Comparison of ENCODE assay signal across 12 cellular contexts in genomic region chr10:127278001-127278400, GRCh38.
A peak's percentile ranks its signal among the peaks of the same experiment; 100 is the strongest.
DNase-seq lines count a peak whose midpoint lies in the region; ATAC-seq and TF ChIP-seq lines count a peak whose summit lies in the region.
"Had no signal": no experiment of that assay in that cellular context is flagged by ENCODE, and none has a peak within 500 bp of the region (broad histone marks: within the 10 kb centered on the region; RNA-seq: fewer than 3 reads in every experiment).

No MANE protein-coding gene starts in this region.

- H2AFZ ChIP-seq in mesenchymal stem cell (ENCODE audit: low read depth, low read length): no peak overlapping the region

- no peak overlapping the region for H2BK12ac ChIP-seq in mesenchymal stem cell (ENCODE audit: low read length in 2 of 2)

- no peak overlapping the region for H3K9ac ChIP-seq in mesenchymal stem cell (ENCODE audit: low read length)

- no peak overlapping the region for H2BK15ac ChIP-seq in mesenchymal stem cell (ENCODE audit: low read depth, poor library complexity, severe bottlenecking)

- no peak for TF ChIP-seq POLR2A in transverse colon (IDR thresholded peaks at IDR 0.05)

- H3K4me1 Mint-ChIP-seq in activated T-helper 1 cell treated with anti-CD3 and anti-CD28 coated beads, Interleukin-12 subunit alpha, Interleukin-12 subunit beta, Interleukin-2, Interleukin-4 antibody, amounts not matched to agents 30 ng/mL and 10 ng/mL and 1 ng/mL, durations not matched to agents 14 hours and 24 hours and 36 hours (ENCODE audit: low read depth): no peaks in the 10 kb centered on the region

- H3K18ac ChIP-seq in mesenchymal stem cell (ENCODE audit: low read depth in 1 of 2, low read length in 2 of 2): no peak overlapping the region

- H3K9me3 ChIP-seq in mesenchymal stem cell (ENCODE audit: control insufficient read depth, low read length): no peaks in the 10 kb centered on the region
- H3K9me3 ChIP-seq in transverse colon: no peaks in the 10 kb centered on the region

- H3K27me3 ChIP-seq in brain microvascular endothelial cell (replicated peaks) (no peaks in the 10 kb centered on the region), mesenchymal stem cell (ENCODE audit: control insufficient read depth in 1 of 2, insufficient read depth in 1 of 2, low read length in 2 of 2) (no peaks in the 10 kb centered on the region), transverse colon (no peaks in the 10 kb centered on the region)

- no peaks in the 10 kb centered on the region for H3K9me3 Mint-ChIP-seq in activated T-helper 1 cell treated with anti-CD3 and anti-CD28 coated beads, Interleukin-12 subunit alpha, Interleukin-12 subunit beta, Interleukin-2, Interleukin-4 antibody, amounts not matched to agents 30 ng/mL and 10 ng/mL and 1 ng/mL, durations not matched to agents 14 hours and 24 hours and 36 hours
- H3K9me3 Mint-ChIP-seq: effector memory CD8-positive, alpha-beta T cell had no signal

- H3K27ac ChIP-seq in brain microvascular endothelial cell: no peak overlapping the region
- peak overlapping the region; percentile 83 for H3K27ac ChIP-seq in mesenchymal stem cell (ENCODE audit: low read length, poor library complexity, severe bottlenecking)
- no peak overlapping the region for H3K27ac ChIP-seq in transverse colon
- H3K27ac ChIP-seq: HL-60 had no signal

- H3K23ac ChIP-seq in mesenchymal stem cell (ENCODE audit: low read length in 2 of 2): no peak overlapping the region

- ATAC-seq in HG02623 (IDR thresholded peaks at IDR 0.05; ENCODE audit: unreplicated experiment): no peak
- ATAC-seq: effector memory CD8-positive, alpha-beta T cell had no signal

- H3K4me3 ChIP-seq in AG10803 (ENCODE audit: low read length): no peak overlapping the region
- H3K4me3 ChIP-seq in brain microvascular endothelial cell (ENCODE audit: low read depth, low read length): no peak overlapping the region
- no peak overlapping the region for H3K4me3 ChIP-seq in mesenchymal stem cell (ENCODE audit: insufficient read depth in 1 of 2, low read depth in 1 of 2, low read length in 2 of 2)
- H3K4me3 ChIP-seq in transverse colon: no peak overlapping the region

- no peak overlapping the region for H2BK120ac ChIP-seq in mesenchymal stem cell (ENCODE audit: low read depth, low read length)

- H3K36me3 ChIP-seq in brain microvascular endothelial cell (replicated peaks) (peaks cover 4% of the 10 kb centered on the region), mesenchymal stem cell (ENCODE audit: control insufficient read depth in 1 of 2, insufficient read depth in 2 of 2, low read depth in 1 of 2, low read length in 2 of 2) (peaks cover 9 to 34% of the 10 kb centered on the region in 2 experiments), transverse colon (no peaks in the 10 kb centered on the region)

- H3K4ac ChIP-seq in mesenchymal stem cell (ENCODE audit: low read depth in 1 of 2, low read length in 2 of 2): no peak overlapping the region

- H3K27ac Mint-ChIP-seq in activated T-helper 1 cell treated with anti-CD3 and anti-CD28 coated beads, Interleukin-12 subunit alpha, Interleukin-12 subunit beta, Interleukin-2, Interleukin-4 antibody, amounts not matched to agents 30 ng/mL and 10 ng/mL and 1 ng/mL, durations not matched to agents 14 hours and 24 hours and 36 hours: no peak overlapping the region
- H3K27ac Mint-ChIP-seq: effector memory CD8-positive, alpha-beta T cell had no signal

- H2AK5ac ChIP-seq in mesenchymal stem cell (ENCODE audit: low read length, severe bottlenecking): no peak overlapping the region

- no peak overlapping the region for H4K8ac ChIP-seq in mesenchymal stem cell (ENCODE audit: low read length)

- DNase-seq in AG10803 (ENCODE audit: low read depth): peak; percentile 2
- DNase-seq in NCI-H146 (lab: John Stamatoyannopoulos, UW): peak; percentile 82
- DNase-seq in brain microvascular endothelial cell: peak; percentile 16
- no peak for DNase-seq in mesenchymal stem cell
- no peak for DNase-seq in transverse colon
- no peak for DNase-seq in retina
- no peak for DNase-seq in activated T-helper 1 cell treated with anti-CD3 and anti-CD28 coated beads, Interleukin-12 subunit alpha, Interleukin-12 subunit beta, Interleukin-2, Interleukin-4 antibody, amounts not matched to agents 30 ng/mL and 10 ng/mL and 1 ng/mL, durations not matched to agents 14 hours and 24 hours and 36 hours (ENCODE audit: low spot score)
- DNase-seq: amniotic stem cell; CD8-positive, alpha-beta memory T cell; effector memory CD8-positive, alpha-beta T cell had no signal

- no peak for TF ChIP-seq EP300 in transverse colon (IDR thresholded peaks at IDR 0.05; ENCODE audit: low read depth)

- peaks cover 13% of the 10 kb centered on the region for H3K4me1 ChIP-seq in mesenchymal stem cell (ENCODE audit: control insufficient read depth, insufficient read depth, low read depth, low read length)
- H3K4me1 ChIP-seq in transverse colon: no peaks in the 10 kb centered on the region

- in situ Hi-C loops in brain microvascular endothelial cell (cut with HindIII; ENCODE audit: low pct_ligation_motif_present, low sequenced_read_pairs) (no loop called here), transverse colon (cut with MboI; ENCODE audit: low pct_ligation_motif_present in 1 of 4, low pct_unique_long_range_greater_than_20kb in 1 of 4, low sequenced_read_pairs in 3 of 4) (no loop called here)

- H3K79me1 ChIP-seq in mesenchymal stem cell (replicated peaks; ENCODE audit: low read length, poor library complexity, severe bottlenecking): peaks cover 11% of the 10 kb centered on the region

- H2BK5ac ChIP-seq in mesenchymal stem cell (ENCODE audit: low read depth, low read length, poor library complexity, severe bottlenecking): no peak overlapping the region

- H4K91ac ChIP-seq in mesenchymal stem cell (ENCODE audit: low read length): no peak overlapping the region

- TF ChIP-seq CTCF in AG10803 (conservative IDR thresholded peaks at IDR 0.05; ENCODE audit: low read length) (no peak), brain microvascular endothelial cell (IDR thresholded peaks at IDR 0.05; ENCODE audit: low read depth, low read length, missing control alignments) (no peak), transverse colon (IDR thresholded peaks at IDR 0.05) (no peak)

- H3K36me3 Mint-ChIP-seq in activated T-helper 1 cell treated with anti-CD3 and anti-CD28 coated beads, Interleukin-12 subunit alpha, Interleukin-12 subunit beta, Interleukin-2, Interleukin-4 antibody, amounts not matched to agents 30 ng/mL and 10 ng/mL and 1 ng/mL, durations not matched to agents 14 hours and 24 hours and 36 hours (ENCODE audit: low read depth): no peaks in the 10 kb centered on the region
- H3K36me3 Mint-ChIP-seq: CD8-positive, alpha-beta memory T cell had no signal

- intact Hi-C loops in transverse colon (cut with DNase I; ENCODE audit: low total_unique reads): no loop called here
- intact Hi-C loops in activated T-helper 1 cell treated with anti-CD3 and anti-CD28 coated beads, Interleukin-12 subunit alpha, Interleukin-12 subunit beta, Interleukin-2, Interleukin-4 antibody, amounts not matched to agents 30 ng/mL and 10 ng/mL and 1 ng/mL, durations not matched to agents 14 hours and 24 hours and 36 hours (cut with micrococcal nuclease): no loop called here

- H3K4me3 Mint-ChIP-seq in activated T-helper 1 cell treated with anti-CD3 and anti-CD28 coated beads, Interleukin-12 subunit alpha, Interleukin-12 subunit beta, Interleukin-2, Interleukin-4 antibody, amounts not matched to agents 30 ng/mL and 10 ng/mL and 1 ng/mL, durations not matched to agents 14 hours and 24 hours and 36 hours: no peak overlapping the region
- H3K4me3 Mint-ChIP-seq: CD8-positive, alpha-beta memory T cell; effector memory CD8-positive, alpha-beta T cell had no signal

- no peak overlapping the region for H3K14ac ChIP-seq in mesenchymal stem cell (ENCODE audit: low read length in 2 of 2)

- WGBS in mesenchymal stem cell: 86% methylated on average over 5 of the region's 5 CpGs
- WGBS in transverse colon (ENCODE audit: low coverage in 1 of 2), 2 donors: 69 to 71% methylated on average over 3 to 5 of the region's 5 CpGs

- H3K4me2 ChIP-seq in mesenchymal stem cell (ENCODE audit: low read length, poor library complexity, severe bottlenecking): no peak overlapping the region

- peaks cover 14% of the 10 kb centered on the region for H3K27me3 Mint-ChIP-seq in activated T-helper 1 cell treated with anti-CD3 and anti-CD28 coated beads, Interleukin-12 subunit alpha, Interleukin-12 subunit beta, Interleukin-2, Interleukin-4 antibody, amounts not matched to agents 30 ng/mL and 10 ng/mL and 1 ng/mL, durations not matched to agents 14 hours and 24 hours and 36 hours (ENCODE audit: insufficient read depth)
- H3K27me3 Mint-ChIP-seq: effector memory CD8-positive, alpha-beta T cell had no signal

Comparison
In these comparisons a context has a peak if more than half of its experiments do, and no peak if none do; other contexts are left out.
1. DNase-seq: peak in AG10803 (single experiment), NCI-H146 (single experiment) and brain microvascular endothelial cell (single experiment); none in mesenchymal stem cell (single experiment), transverse colon (single experiment), retina (single experiment) and activated T-helper 1 cell treated with anti-CD3 and anti-CD28 coated beads, Interleukin-12 subunit alpha, Interleukin-12 subunit beta, Interleukin-2, Interleukin-4 antibody, amounts not matched to agents 30 ng/mL and 10 ng/mL and 1 ng/mL, durations not matched to agents 14 hours and 24 hours and 36 hours (single experiment).